1 cellular context compared by ENCODE assay signal in genomic region chr2:27086722-27087446, GRCh38.
TF ChIP-seq lines count a peak whose summit lies in the region.

Gene KHK (plus strand): TSS chr2:27086772. CDS start chr2:27087260, 488 bp downstream.

TF ChIP-seq in HEK293, 187 proteins besides CTCF, POLR2A, EP300 and RAD21 (continued from another document):
- TF ChIP-seq ZNF518A (tag by site-specific recombination; conservative IDR thresholded peaks at IDR 0.05; ENCODE audit: low read depth) (no peak), ZNF629 (tag by site-specific recombination; IDR thresholded peaks at IDR 0.05) (no peak), ZNF664 (tag by site-specific recombination; IDR thresholded peaks at IDR 0.05) (no peak), ZNF792 (tag by site-specific recombination; IDR thresholded peaks at IDR 0.05) (no peak), ZNF707 (tag by site-specific recombination; IDR thresholded peaks at IDR 0.05) (no peak), ZNF37A (tag by site-specific recombination; IDR thresholded peaks at IDR 0.05) (no peak), ZNF416 (tag by site-specific recombination; IDR thresholded peaks at IDR 0.05) (no peak), IKZF3 (tag by site-specific recombination; IDR thresholded peaks at IDR 0.05) (peak; percentile 59), ZNF610 (tag by site-specific recombination; IDR thresholded peaks at IDR 0.05; ENCODE audit: borderline replicate concordance) (no peak), ZNF692 (tag by site-specific recombination; IDR thresholded peaks at IDR 0.05) (0 out of 2 replicates have a peak, but pooled peaks have one; percentile 9), ZNF777 (tag by site-specific recombination; IDR thresholded peaks at IDR 0.05; ENCODE audit: borderline replicate concordance) (no peak), ZNF558 (tag by site-specific recombination; IDR thresholded peaks at IDR 0.05) (no peak), RBAK (tag by site-specific recombination; IDR thresholded peaks at IDR 0.05) (no peak), ZNF18 (tag by site-specific recombination; IDR thresholded peaks at IDR 0.05) (no peak), ZNF335 (tag by site-specific recombination; conservative IDR thresholded peaks at IDR 0.05) (peak; percentile 89), ZNF366 (tag by site-specific recombination; conservative IDR thresholded peaks at IDR 0.05) (no peak), ZNF544 (tag by site-specific recombination; IDR thresholded peaks at IDR 0.05) (no peak), PRDM10 (tag by site-specific recombination; IDR thresholded peaks at IDR 0.05) (no peak), ZNF148 (tag by site-specific recombination; IDR thresholded peaks at IDR 0.05; ENCODE audit: borderline replicate concordance) (no peak), ZBTB17 (tag by site-specific recombination; IDR thresholded peaks at IDR 0.05) (peak; percentile 61), ZNF76 (tag by site-specific recombination; IDR thresholded peaks at IDR 0.05; ENCODE audit: borderline replicate concordance, low read depth) (peak; percentile 37; the same call in 1 of the 2 replicates), ZNF23 (tag by site-specific recombination; IDR thresholded peaks at IDR 0.05; ENCODE audit: borderline replicate concordance) (no peak), ZNF404 (tag by site-specific recombination; IDR thresholded peaks at IDR 0.05) (no peak), ZNF24 (tag by site-specific recombination; IDR thresholded peaks at IDR 0.05) (no peak), REST (tag by site-specific recombination; IDR thresholded peaks at IDR 0.05) (no peak), ZNF121 (tag by site-specific recombination; IDR thresholded peaks at IDR 0.05) (no peak), ZXDB (tag by site-specific recombination; IDR thresholded peaks at IDR 0.05) (peak; percentile 46), ZNF146 (tag by site-specific recombination; IDR thresholded peaks at IDR 0.05) (no peak)
